ENCODE assay signal across 12 cellular contexts in genomic region chr20:18728867-18729224, GRCh38.
DNase-seq lines count a peak whose midpoint lies in the region; ATAC-seq, FAIRE-seq and TF ChIP-seq lines count a peak whose summit lies in the region.
"Had no signal": no experiment of that assay in that cellular context is flagged by ENCODE, and none has a peak within 500 bp of the region (broad histone marks: within the 10 kb centered on the region; RNA-seq: fewer than 3 reads in every experiment).

No MANE protein-coding gene starts in this region.

- in situ Hi-C loops in HepG2 (cut with HindIII; ENCODE audit: extremely low pct_ligation_motif_present, low pct_unique_long_range_greater_than_20kb), result no loop called here

- H3K4me3 ChIP-seq in HepG2 (replicated peaks in 1 of 3; ENCODE audit: insufficient read depth in 1 of 3, low read depth in 2 of 3, low read length in 3 of 3) (no peak overlapping the region), right lobe of liver (no peak overlapping the region), A673 (ENCODE audit: low read depth, low read length, poor library complexity, severe bottlenecking) (no peak overlapping the region)
- H3K4me3 ChIP-seq: gastrocnemius medialis had no signal

- TF ChIP-seq POLR2A in HepG2 (IDR thresholded peaks at IDR 0.05; ENCODE audit: insufficient read depth in 1 of 2, low read depth in 2 of 2, low read length in 2 of 2), result no peak
- no peak for TF ChIP-seq POLR2A in right lobe of liver (IDR thresholded peaks at IDR 0.05)

- no peak overlapping the region for H3K4me3 Mint-ChIP-seq in activated T-cell treated with anti-CD3 and anti-CD28 coated beads, Interleukin-2, amount 50 U/mL, for 72 hours
- H3K4me3 Mint-ChIP-seq: activated naive CD4-positive, alpha-beta T cell treated with anti-CD3 and anti-CD28 coated beads, Interleukin-2, amount 10 ng/mL, durations not matched to agents 7 days and 5 days; dendritic cell treated with granulocyte-macrophage colony-stimulating factor and Interleukin-4, amounts not matched to agents 40 ng/mL and 50 ng/mL, for 4 days had no signal

- H4K20me1 ChIP-seq in HepG2 (ENCODE audit: insufficient read depth, low read length), result no peaks in the 10 kb centered on the region

- H3K36me3 Mint-ChIP-seq in activated T-cell treated with anti-CD3 and anti-CD28 coated beads, Interleukin-2, amount 50 U/mL, for 72 hours (ENCODE audit: insufficient read depth in 2 of 2), result no peaks in the 10 kb centered on the region
- H3K36me3 Mint-ChIP-seq: activated naive CD4-positive, alpha-beta T cell treated with anti-CD3 and anti-CD28 coated beads, Interleukin-2, amount 10 ng/mL, durations not matched to agents 7 days and 5 days had no signal

- H3K79me2 ChIP-seq in HepG2 (ENCODE audit: insufficient read depth, low read length), result no peaks in the 10 kb centered on the region

- H3K9me3 ChIP-seq in HepG2 (ENCODE audit: low read length) (no peaks in the 10 kb centered on the region), right lobe of liver (no peaks in the 10 kb centered on the region), A673 (ENCODE audit: low read depth, low read length, poor library complexity, severe bottlenecking) (no peaks in the 10 kb centered on the region)
- H3K9me3 ChIP-seq: gastrocnemius medialis had no signal

- POLR2A ChIA-PET in HepG2 (lab: Yijun Ruan, JAX) (no interaction called here), A673 (lab: Charles Lee; ENCODE audit: low non-redundant PET) (no interaction called here)

- H3K27ac Mint-ChIP-seq in activated T-cell treated with anti-CD3 and anti-CD28 coated beads, Interleukin-2, amount 50 U/mL, for 72 hours, result no peak overlapping the region
- H3K27ac Mint-ChIP-seq: activated naive CD4-positive, alpha-beta T cell treated with anti-CD3 and anti-CD28 coated beads, Interleukin-2, amount 10 ng/mL, durations not matched to agents 7 days and 5 days; dendritic cell treated with granulocyte-macrophage colony-stimulating factor and Interleukin-4, amounts not matched to agents 40 ng/mL and 50 ng/mL, for 4 days had no signal

- DNase-seq in HepG2 (ENCODE audit: low spot score) (no peak), right lobe of liver (no peak), HuH-7.5 (ENCODE audit: low spot score) (no peak), NCI-H2107 treated with DMSO at 0.1 percent for 48 hours (lab: John Stamatoyannopoulos, UW; ENCODE audit: unreplicated experiment) (no peak), A673 (ENCODE audit: low spot score) (no peak)
- no peak for DNase-seq in activated T-cell treated with anti-CD3 and anti-CD28 coated beads, Interleukin-2, amount 50 U/mL, for 72 hours
- DNase-seq: activated naive CD4-positive, alpha-beta T cell treated with anti-CD3 and anti-CD28 coated beads, Interleukin-2, amount 10 ng/mL, durations not matched to agents 7 days and 5 days; gastrocnemius medialis had no signal

- WGBS in HepG2 (ENCODE audit: low lambda C conversion rate), result 56% methylated on average over 5 of the region's 5 CpGs
- WGBS in right lobe of liver (ENCODE audit: insufficient coverage, low coverage, low lambda C conversion rate, missing lambda C conversion rate), result 72% methylated on average over 3 of the region's 5 CpGs

- intact Hi-C loops in HepG2 (cut with micrococcal nuclease; ENCODE audit: unreplicated experiment) (no loop called here), right lobe of liver (cut with DNase I) (no loop called here), A673 (cut with micrococcal nuclease; ENCODE audit: unreplicated experiment) (no loop called here)

- H3K4me1 ChIP-seq in HepG2 (ENCODE audit: insufficient read depth, low read length) (peaks cover 22% of the 10 kb centered on the region), right lobe of liver (no peaks in the 10 kb centered on the region), A673 (ENCODE audit: insufficient read depth, low read length, poor library complexity, severe bottlenecking) (no peaks in the 10 kb centered on the region)
- H3K4me1 ChIP-seq: gastrocnemius medialis had no signal

- H3K4me2 ChIP-seq in HepG2 (ENCODE audit: low read depth, low read length), result no peak overlapping the region

- H2AFZ ChIP-seq in HepG2 (ENCODE audit: low read length), result no peak overlapping the region

- no peak overlapping the region for H3K9ac ChIP-seq in HepG2 (ENCODE audit: insufficient read depth, low read depth, low read length)

- no peaks in the 10 kb centered on the region for H3K27me3 Mint-ChIP-seq in activated T-cell treated with anti-CD3 and anti-CD28 coated beads, Interleukin-2, amount 50 U/mL, for 72 hours (ENCODE audit: low read depth)
- H3K27me3 Mint-ChIP-seq: activated naive CD4-positive, alpha-beta T cell treated with anti-CD3 and anti-CD28 coated beads, Interleukin-2, amount 10 ng/mL, durations not matched to agents 7 days and 5 days; dendritic cell treated with granulocyte-macrophage colony-stimulating factor and Interleukin-4, amounts not matched to agents 40 ng/mL and 50 ng/mL, for 4 days had no signal

- no peak for FAIRE-seq in HepG2 (lab: Jason Lieb, UNC)

- BruUV-seq in HepG2 (replicated peaks; lab: Mats Ljungman, UMichigan) (no TSS peak), A673 (replicated peaks; lab: Mats Ljungman, UMichigan) (no TSS peak)

- H3K27ac ChIP-seq in HepG2 (ENCODE audit: extremely low read length, insufficient read depth, low read length) (no peak overlapping the region), right lobe of liver (no peak overlapping the region), A673 (ENCODE audit: low read depth, low read length, poor library complexity, severe bottlenecking) (no peak overlapping the region)
- H3K27ac ChIP-seq: 22Rv1, gastrocnemius medialis had no signal

- H3K27me3 ChIP-seq in HepG2 (ENCODE audit: control insufficient read depth in 1 of 2, insufficient read depth in 2 of 2, low read length in 2 of 2), result no peaks in the 10 kb centered on the region
- no peaks in the 10 kb centered on the region for H3K27me3 ChIP-seq in right lobe of liver
- H3K27me3 ChIP-seq in A673 (replicated peaks; ENCODE audit: insufficient read depth, low read depth, low read length, poor library complexity), result peaks cover 15% of the 10 kb centered on the region
- H3K27me3 ChIP-seq: gastrocnemius medialis had no signal

- no peaks in the 10 kb centered on the region for H3K4me1 Mint-ChIP-seq in activated T-cell treated with anti-CD3 and anti-CD28 coated beads, Interleukin-2, amount 50 U/mL, for 72 hours (ENCODE audit: low read depth)

- CTCF ChIA-PET in HepG2 (lab: Yijun Ruan, JAX; ENCODE audit: low intra/inter-chr PET ratio, low total read pairs), result no interaction called here
- CTCF ChIA-PET in A673 (lab: Charles Lee), result no interaction called here

- no peaks in the 10 kb centered on the region for H3K36me3 ChIP-seq in HepG2 (replicated peaks in 1 of 2; ENCODE audit: control insufficient read depth in 1 of 2, insufficient read depth in 2 of 2, low read length in 2 of 2)
- H3K36me3 ChIP-seq in right lobe of liver, result no peaks in the 10 kb centered on the region
- no peaks in the 10 kb centered on the region for H3K36me3 ChIP-seq in A673 (ENCODE audit: insufficient read depth, low read length, poor library complexity, severe bottlenecking)
- H3K36me3 ChIP-seq: gastrocnemius medialis had no signal

- ATAC-seq in HepG2, result no peak
- ATAC-seq in right lobe of liver, result no peak
- ATAC-seq in HG02678 (IDR thresholded peaks at IDR 0.05; ENCODE audit: unreplicated experiment), result peak; percentile 47
- peak; percentile 55 for ATAC-seq in HG03432 (IDR thresholded peaks at IDR 0.05; ENCODE audit: unreplicated experiment)
- ATAC-seq in activated T-cell treated with anti-CD3 and anti-CD28 coated beads, Interleukin-2, amount 50 U/mL, for 72 hours (replicated peaks in 1 of 2), result no peak
- ATAC-seq: gastrocnemius medialis had no signal

- TF ChIP-seq RAD21 in HepG2 (CRISPR knock-in tag; IDR thresholded peaks at IDR 0.05), result no peak

- no peaks in the 10 kb centered on the region for H3K9me3 Mint-ChIP-seq in activated T-cell treated with anti-CD3 and anti-CD28 coated beads, Interleukin-2, amount 50 U/mL, for 72 hours
- H3K9me3 Mint-ChIP-seq: activated naive CD4-positive, alpha-beta T cell treated with anti-CD3 and anti-CD28 coated beads, Interleukin-2, amount 10 ng/mL, durations not matched to agents 7 days and 5 days; dendritic cell treated with granulocyte-macrophage colony-stimulating factor and Interleukin-4, amounts not matched to agents 40 ng/mL and 50 ng/mL, for 4 days had no signal

- no peak for TF ChIP-seq CTCF in HepG2 (CRISPR knock-in tag; IDR thresholded peaks at IDR 0.05)
- TF ChIP-seq CTCF in right lobe of liver (IDR thresholded peaks at IDR 0.05), result no peak
- no peak for TF ChIP-seq CTCF in A673 (conservative IDR thresholded peaks at IDR 0.05; ENCODE audit: low read depth, low read length)

- no peak for TF ChIP-seq EP300 in HepG2 (IDR thresholded peaks at IDR 0.05; ENCODE audit: low read depth in 2 of 2, low read length in 2 of 2)
- TF ChIP-seq EP300 in HepG2 (CRISPR knock-in tag; IDR thresholded peaks at IDR 0.05; ENCODE audit: borderline replicate concordance), result no peak

TF ChIP-seq in HepG2, 621 proteins besides CTCF, POLR2A, EP300 and RAD21:
- TF ChIP-seq TMF1 (CRISPR knock-in tag; IDR thresholded peaks at IDR 0.05; ENCODE audit: low read depth) (no peak), ZNF121 (CRISPR knock-in tag; IDR thresholded peaks at IDR 0.05) (peak; percentile 93), ZSCAN25 (CRISPR knock-in tag; IDR thresholded peaks at IDR 0.05) (0 out of 2 replicates have a peak, but pooled peaks have one; percentile 1), MAFK (conservative IDR thresholded peaks at IDR 0.05 in 1 of 2, IDR thresholded peaks at IDR 0.05 in 1 of 2; ENCODE audit: low read length in 2 of 2) (no peak), ZMYM3 (CRISPR knock-in tag; IDR thresholded peaks at IDR 0.05) (0 out of 2 replicates have a peak, but pooled peaks have one; percentile 29)

Comparison
In these comparisons a context has a peak if more than half of its experiments do, and no peak if none do; other contexts are left out.
1. ATAC-seq: peak in HG02678 (single experiment) and HG03432 (single experiment); none in HepG2 (single experiment), right lobe of liver (0 of 4) and activated T-cell treated with anti-CD3 and anti-CD28 coated beads, Interleukin-2, amount 50 U/mL, for 72 hours (0 of 2).